15 cellular contexts compared by ENCODE assay signal in genomic region chr16:51845586-51845985, GRCh38.
"Had no signal": no experiment of that assay in that cellular context is flagged by ENCODE, and none has a peak within 500 bp of the region (broad histone marks: within the 10 kb centered on the region; RNA-seq: fewer than 3 reads in every experiment).

No MANE protein-coding gene starts in this region.

- DNase-seq: activated CD4-positive, alpha-beta T cell treated with anti-CD3 and anti-CD28 coated beads, Interleukin-2, amount 10 ng/mL, durations not matched to agents 7 days and 5 days; activated CD8-positive, alpha-beta memory T cell treated with anti-CD3 and anti-CD28 coated beads, Interleukin-2, amount 50 U/mL, for 4 hours; activated naive CD4-positive, alpha-beta T cell treated with anti-CD3 and anti-CD28 coated beads for 36 hours; activated T-cell treated with anti-CD3 and anti-CD28 coated beads, Interleukin-2, amount 50 U/mL, for 4 hours; aorta; heart right ventricle; mesendoderm; naive thymus-derived CD8-positive, alpha-beta T cell; stimulated activated CD4-positive, alpha-beta T cell treated with anti-CD3 and anti-CD28 coated beads, Interleukin-4, amount 100 ng/mL, for 1 hour; stimulated activated naive CD8-positive, alpha-beta T cell treated with anti-CD3 and anti-CD28 coated beads, Interleukin-15, amount 100 ng/mL, for 72 hours; T1000 had no signal

- H3K4me2 ChIP-seq: smooth muscle cell had no signal

- H3K4me1 ChIP-seq: heart right ventricle, prostate gland, suprapubic skin had no signal

- H3K9me3 ChIP-seq: heart right ventricle, prostate gland, suprapubic skin had no signal

- H3K36me3 ChIP-seq: heart right ventricle, prostate gland, suprapubic skin had no signal

- H3K27me3 ChIP-seq: heart right ventricle, suprapubic skin had no signal

- H3K27ac ChIP-seq: coronary artery, heart right ventricle, prostate gland, suprapubic skin had no signal

- H3K4me3 ChIP-seq: coronary artery, heart right ventricle, prostate gland, smooth muscle cell, suprapubic skin had no signal
